Comparison of ENCODE assay signal across 8 cellular contexts in genomic region chr21:28992526-28993292, GRCh38. TPM values are rescaled to one million over a fixed set of nuclear protein-coding genes. Genes with fewer than 3 reads are reported as not detected.
DNase-seq lines count a peak whose midpoint lies in the region; ATAC-seq and TF ChIP-seq lines count a peak whose summit lies in the region.

A gene with protein sequence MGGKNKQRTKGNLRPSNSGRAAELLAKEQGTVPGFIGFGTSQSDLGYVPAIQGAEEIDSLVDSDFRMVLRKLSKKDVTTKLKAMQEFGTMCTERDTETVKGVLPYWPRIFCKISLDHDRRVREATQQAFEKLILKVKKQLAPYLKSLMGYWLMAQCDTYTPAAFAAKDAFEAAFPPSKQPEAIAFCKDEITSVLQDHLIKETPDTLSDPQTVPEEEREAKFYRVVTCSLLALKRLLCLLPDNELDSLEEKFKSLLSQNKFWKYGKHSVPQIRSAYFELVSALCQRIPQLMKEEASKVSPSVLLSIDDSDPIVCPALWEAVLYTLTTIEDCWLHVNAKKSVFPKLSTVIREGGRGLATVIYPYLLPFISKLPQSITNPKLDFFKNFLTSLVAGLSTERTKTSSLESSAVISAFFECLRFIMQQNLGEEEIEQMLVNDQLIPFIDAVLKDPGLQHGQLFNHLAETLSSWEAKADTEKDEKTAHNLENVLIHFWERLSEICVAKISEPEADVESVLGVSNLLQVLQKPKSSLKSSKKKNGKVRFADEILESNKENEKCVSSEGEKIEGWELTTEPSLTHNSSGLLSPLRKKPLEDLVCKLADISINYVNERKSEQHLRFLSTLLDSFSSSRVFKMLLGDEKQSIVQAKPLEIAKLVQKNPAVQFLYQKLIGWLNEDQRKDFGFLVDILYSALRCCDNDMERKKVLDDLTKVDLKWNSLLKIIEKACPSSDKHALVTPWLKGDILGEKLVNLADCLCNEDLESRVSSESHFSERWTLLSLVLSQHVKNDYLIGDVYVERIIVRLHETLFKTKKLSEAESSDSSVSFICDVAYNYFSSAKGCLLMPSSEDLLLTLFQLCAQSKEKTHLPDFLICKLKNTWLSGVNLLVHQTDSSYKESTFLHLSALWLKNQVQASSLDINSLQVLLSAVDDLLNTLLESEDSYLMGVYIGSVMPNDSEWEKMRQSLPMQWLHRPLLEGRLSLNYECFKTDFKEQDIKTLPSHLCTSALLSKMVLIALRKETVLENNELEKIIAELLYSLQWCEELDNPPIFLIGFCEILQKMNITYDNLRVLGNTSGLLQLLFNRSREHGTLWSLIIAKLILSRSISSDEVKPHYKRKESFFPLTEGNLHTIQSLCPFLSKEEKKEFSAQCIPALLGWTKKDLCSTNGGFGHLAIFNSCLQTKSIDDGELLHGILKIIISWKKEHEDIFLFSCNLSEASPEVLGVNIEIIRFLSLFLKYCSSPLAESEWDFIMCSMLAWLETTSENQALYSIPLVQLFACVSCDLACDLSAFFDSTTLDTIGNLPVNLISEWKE (N-terminal part only) (minus strand): TSS chr21:28992877. CDS start chr21:28992805, 72 bp downstream.

- H3K4me3 Mint-ChIP-seq in glutamatergic neuron (ENCODE audit: unreplicated experiment) = peak within 1 kb of the TSS; percentile 94

- peak within 1 kb of the TSS; percentile 94 for H2AFZ ChIP-seq in osteoblast (ENCODE audit: low read length)

- peaks cover 43% of the 10 kb centered on the region for H3K79me2 ChIP-seq in osteoblast (ENCODE audit: insufficient read depth, low read length)

- H3K9me3 ChIP-seq in osteoblast (ENCODE audit: low read depth, low read length) (no peaks in the 10 kb centered on the region), thoracic aorta (no peaks in the 10 kb centered on the region)

- H3K4me1 ChIP-seq in osteoblast (ENCODE audit: insufficient read depth, low read length) (peaks cover 15% of the 10 kb centered on the region), thoracic aorta (ENCODE audit: control insufficient read depth in 1 of 2, low read depth in 2 of 2) (peaks cover 12 to 20% of the 10 kb centered on the region in 2 donors)

- TF ChIP-seq CTCF in glutamatergic neuron (IDR thresholded peaks at IDR 0.05; ENCODE audit: partially characterized antibody, unreplicated experiment) (no peak), osteoblast (IDR thresholded peaks at IDR 0.05; ENCODE audit: extremely low read depth, low read depth, low read length) (no peak), thoracic aorta (IDR thresholded peaks at IDR 0.05) (no peak)

- H3K27me3 ChIP-seq in osteoblast (ENCODE audit: insufficient read depth, low read length) (no peaks in the 10 kb centered on the region), thoracic aorta (replicated peaks; ENCODE audit: insufficient read depth) (no peaks in the 10 kb centered on the region)

- H3K4me1 Mint-ChIP-seq in glutamatergic neuron (ENCODE audit: low read depth, unreplicated experiment) = peaks cover 2% of the 10 kb centered on the region

- DNase-seq in NCI-H1092 treated with DMSO at 0.1 percent for 48 hours (lab: John Stamatoyannopoulos, UW) = peak; percentile 98
- DNase-seq in SKM-1 (lab: John Stamatoyannopoulos, UW; ENCODE audit: unreplicated experiment) = peak; percentile 95
- DNase-seq in activated naive CD4-positive, alpha-beta T cell treated with anti-CD3 and anti-CD28 coated beads, Interleukin-2, amount 50 U/mL, for 72 hours (ENCODE audit: low spot score in 2 of 2) = peak; percentile 96 to 99
- peak; percentile 98 for DNase-seq in glutamatergic neuron
- DNase-seq in osteoblast (ENCODE audit: insufficient read length, low spot score, missing footprints) = peak; percentile 99
- peak; percentile 95 for DNase-seq in thoracic aorta (ENCODE audit: low spot score)

- peaks cover 5% of the 10 kb centered on the region for H4K20me1 ChIP-seq in osteoblast (ENCODE audit: insufficient read depth, low read length)

- H3K27ac ChIP-seq in osteoblast (ENCODE audit: low read depth, low read length) = peak within 1 kb of the TSS; percentile 84
- H3K27ac ChIP-seq in thoracic aorta = peak within 1 kb of the TSS; percentile 87 to 89

- H3K36me3 ChIP-seq in osteoblast (ENCODE audit: insufficient read depth, low read length) = no peaks in the 10 kb centered on the region
- H3K36me3 ChIP-seq in thoracic aorta = no peaks in the 10 kb centered on the region

- H3K9me3 Mint-ChIP-seq in activated naive CD4-positive, alpha-beta T cell treated with anti-CD3 and anti-CD28 coated beads, Interleukin-2, amount 50 U/mL, for 72 hours = no peaks in the 10 kb centered on the region
- H3K9me3 Mint-ChIP-seq in glutamatergic neuron (ENCODE audit: unreplicated experiment) = peaks cover 5% of the 10 kb centered on the region

- H3K4me2 ChIP-seq in osteoblast (ENCODE audit: insufficient read depth, low read length) = peak within 1 kb of the TSS; percentile 94

- H3K4me3 ChIP-seq in GM08714 (ENCODE audit: low read length) = peak within 1 kb of the TSS; percentile 92
- H3K4me3 ChIP-seq in osteoblast (ENCODE audit: insufficient read depth, low read length) = peak within 1 kb of the TSS; percentile 83
- H3K4me3 ChIP-seq in thoracic aorta = peak within 1 kb of the TSS; percentile 93

- peaks cover 13 to 16% of the 10 kb centered on the region in 2 donors for H3K36me3 Mint-ChIP-seq in activated naive CD4-positive, alpha-beta T cell treated with anti-CD3 and anti-CD28 coated beads, Interleukin-2, amount 50 U/mL, for 72 hours
- no peaks in the 10 kb centered on the region for H3K36me3 Mint-ChIP-seq in glutamatergic neuron (ENCODE audit: unreplicated experiment)

- peak; percentile 98 for ATAC-seq in HG02610 (IDR thresholded peaks at IDR 0.05; ENCODE audit: unreplicated experiment)
- ATAC-seq in activated naive CD4-positive, alpha-beta T cell treated with anti-CD3 and anti-CD28 coated beads, Interleukin-2, amount 50 U/mL, for 72 hours = peak; percentile 94 to 95
- peak; percentile 98 for ATAC-seq in thoracic aorta (ENCODE audit: insufficient number of reproducible peaks, low FRiP score, low read depth)

- H3K27ac Mint-ChIP-seq in activated naive CD4-positive, alpha-beta T cell treated with anti-CD3 and anti-CD28 coated beads, Interleukin-2, amount 50 U/mL, for 72 hours = peak within 1 kb of the TSS; percentile 96 to 99
- H3K27ac Mint-ChIP-seq in glutamatergic neuron (ENCODE audit: unreplicated experiment) = peak within 1 kb of the TSS; percentile 91

- H3K27me3 Mint-ChIP-seq in glutamatergic neuron (ENCODE audit: unreplicated experiment) = peaks cover 3% of the 10 kb centered on the region

RNA-seq across cellular contexts. Expression of the gene that starts here (rescaled TPM):
- 10 to 100 TPM; 35.9 to 42.1 TPM for total RNA-seq in activated naive CD4-positive, alpha-beta T cell treated with anti-CD3 and anti-CD28 coated beads, Interleukin-2, amount 50 U/mL, for 72 hours
- total RNA-seq in glutamatergic neuron (ENCODE audit: unreplicated experiment) (32.9 TPM), osteoblast (26.5 and 27.5 TPM in 2 replicates), thoracic aorta (10 to 100 TPM; 23.4 to 26.8 TPM)

Comparison
In these comparisons a context has a peak if more than half of its experiments do, and no peak if none do; other contexts are left out.
1. Peak in every context shown above with its lines: DNase-seq, ATAC-seq, H3K4me3 ChIP-seq and H3K27ac ChIP-seq.